18 cellular contexts compared by ENCODE assay signal in the genomic region with DNA sequence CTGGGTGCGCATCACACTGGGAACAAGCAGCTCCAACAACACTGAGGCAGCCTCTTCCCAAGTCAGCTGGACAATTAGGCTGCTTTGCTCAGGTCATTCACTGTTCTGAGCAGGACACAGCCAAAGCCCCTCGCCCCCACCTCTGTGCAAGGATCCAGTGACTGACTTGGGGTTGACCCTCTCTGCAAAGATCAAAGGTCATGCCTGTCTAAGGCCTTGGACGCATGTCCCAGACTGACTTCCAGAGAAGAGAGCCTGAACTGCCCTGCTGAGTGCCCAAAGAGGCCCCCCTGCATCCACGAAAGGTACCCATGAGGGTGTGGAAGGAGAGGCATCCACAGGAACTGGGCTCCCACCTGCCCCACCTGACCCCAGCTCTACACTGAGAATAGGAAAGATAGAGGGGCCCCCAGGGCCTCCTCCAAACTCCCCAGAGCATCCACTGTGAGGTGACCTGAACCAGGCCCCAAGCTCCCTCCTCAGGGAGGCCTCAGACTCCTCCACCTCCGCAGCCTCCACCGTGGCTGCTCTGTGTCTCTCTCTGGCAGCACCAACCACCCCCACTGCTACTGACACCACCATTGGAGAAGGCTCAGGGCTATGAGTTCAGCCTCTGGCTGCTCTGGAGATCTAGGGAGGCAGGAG. TPM values are rescaled to one million over a fixed set of nuclear protein-coding genes. Genes with fewer than 3 reads are reported as not detected.
A peak's percentile ranks its signal among the peaks of the same experiment; 100 is the strongest.
DNase-seq lines count a peak whose midpoint lies in the region; ATAC-seq and TF ChIP-seq lines count a peak whose summit lies in the region.
"Had no signal": no experiment of that assay in that cellular context is flagged by ENCODE, and none has a peak within 500 bp of the region (broad histone marks: within the 10 kb centered on the region; RNA-seq: fewer than 3 reads in every experiment).

No MANE protein-coding gene starts in this region.

- H3K4me1 Mint-ChIP-seq in activated naive CD8-positive, alpha-beta T cell treated with anti-CD3 and anti-CD28 coated beads, Interleukin-2, amount 50 U/mL, for 24 hours, result peaks cover 13% of the 10 kb centered on the region
- H3K4me1 Mint-ChIP-seq in activated naive CD8-positive, alpha-beta T cell treated with anti-CD3 and anti-CD28 coated beads for 36 hours, result peaks cover 4% of the 10 kb centered on the region

- no peak for TF ChIP-seq EP300 in transverse colon (IDR thresholded peaks at IDR 0.05; ENCODE audit: low read depth)

- H3K4me2 ChIP-seq in SU-DHL-6 (ENCODE audit: low read depth, low read length, poor library complexity, severe bottlenecking), result peak overlapping the region; percentile 58
- H3K4me2 ChIP-seq: GM23338 had no signal

- H3K9ac ChIP-seq in SU-DHL-6 (ENCODE audit: low read length), result peak overlapping the region; percentile 82

- H3K4me3 Mint-ChIP-seq in activated naive CD8-positive, alpha-beta T cell treated with anti-CD3 and anti-CD28 coated beads, Interleukin-2, amount 50 U/mL, for 24 hours, result no peak overlapping the region
- no peak overlapping the region for H3K4me3 Mint-ChIP-seq in activated naive CD8-positive, alpha-beta T cell treated with anti-CD3 and anti-CD28 coated beads for 36 hours
- H3K4me3 Mint-ChIP-seq: GM23338; stimulated activated naive CD8-positive, alpha-beta T cell treated with anti-CD3 and anti-CD28 coated beads, Interleukin-15, Interleukin-2, amounts not matched to agents 100 ng/mL and 50 ng/mL, for 24 hours had no signal

- in situ Hi-C loops in transverse colon (cut with MboI; ENCODE audit: low pct_ligation_motif_present in 1 of 4, low pct_unique_long_range_greater_than_20kb in 1 of 4, low sequenced_read_pairs in 3 of 4), result no loop called here

- H3K9me3 Mint-ChIP-seq in activated naive CD8-positive, alpha-beta T cell treated with anti-CD3 and anti-CD28 coated beads, Interleukin-2, amount 50 U/mL, for 24 hours, result no peaks in the 10 kb centered on the region
- H3K9me3 Mint-ChIP-seq in activated naive CD8-positive, alpha-beta T cell treated with anti-CD3 and anti-CD28 coated beads for 36 hours, result no peaks in the 10 kb centered on the region
- H3K9me3 Mint-ChIP-seq: GM23338; stimulated activated naive CD8-positive, alpha-beta T cell treated with anti-CD3 and anti-CD28 coated beads, Interleukin-15, Interleukin-2, amounts not matched to agents 100 ng/mL and 50 ng/mL, for 24 hours had no signal

- no peaks in the 10 kb centered on the region for H3K4me1 ChIP-seq in transverse colon
- H3K4me1 ChIP-seq: psoas muscle, vagina had no signal

- 81 to 100% methylated on average over 1 to 5 of the region's 6 CpGs for WGBS in transverse colon (ENCODE audit: low coverage in 1 of 2), 2 donors

- H2AFZ ChIP-seq in SU-DHL-6 (ENCODE audit: low read depth, low read length, severe bottlenecking), result no peak overlapping the region
- H2AFZ ChIP-seq: GM23338 had no signal

- H3K79me2 ChIP-seq in SU-DHL-6 (ENCODE audit: insufficient read depth, low read length), result peaks cover 40% of the 10 kb centered on the region

- no peaks in the 10 kb centered on the region for H3K36me3 ChIP-seq in SU-DHL-6 (ENCODE audit: low read length)
- H3K36me3 ChIP-seq in transverse colon, result no peaks in the 10 kb centered on the region
- H3K36me3 ChIP-seq: vagina had no signal

- no peaks in the 10 kb centered on the region for H4K20me1 ChIP-seq in SU-DHL-6 (ENCODE audit: low read depth, low read length)

- TF ChIP-seq POLR2A in transverse colon (IDR thresholded peaks at IDR 0.05), result no peak

- no peaks in the 10 kb centered on the region for H3K27me3 ChIP-seq in SU-DHL-6 (ENCODE audit: low read length)
- no peaks in the 10 kb centered on the region for H3K27me3 ChIP-seq in transverse colon
- H3K27me3 ChIP-seq: vagina had no signal

- H3K36me3 Mint-ChIP-seq in activated naive CD8-positive, alpha-beta T cell treated with anti-CD3 and anti-CD28 coated beads, Interleukin-2, amount 50 U/mL, for 24 hours (ENCODE audit: low read depth), result no peaks in the 10 kb centered on the region
- no peaks in the 10 kb centered on the region for H3K36me3 Mint-ChIP-seq in activated naive CD8-positive, alpha-beta T cell treated with anti-CD3 and anti-CD28 coated beads for 36 hours

- H3K27ac ChIP-seq in SU-DHL-6 (ENCODE audit: low read depth, low read length) (peak overlapping the region; percentile 98), transverse colon (peak overlapping the region in 1 of 4 donors; percentile 39)
- H3K27ac ChIP-seq: psoas muscle, SK-N-MC, vagina had no signal

- peaks cover 55% of the 10 kb centered on the region for H3F3A ChIP-seq in SU-DHL-6 (ENCODE audit: insufficient read depth)

- H3K9me3 ChIP-seq in SU-DHL-6 (ENCODE audit: insufficient read depth, low read length) (no peaks in the 10 kb centered on the region), transverse colon (no peaks in the 10 kb centered on the region)
- H3K9me3 ChIP-seq: psoas muscle, vagina had no signal

- H3K9me2 ChIP-seq in SU-DHL-6 (replicated peaks; ENCODE audit: insufficient read depth, low read length), result no peaks in the 10 kb centered on the region

- intact Hi-C loops in transverse colon (cut with DNase I; ENCODE audit: low total_unique reads), result no loop called here

- no peak overlapping the region for H3K27ac Mint-ChIP-seq in activated naive CD8-positive, alpha-beta T cell treated with anti-CD3 and anti-CD28 coated beads, Interleukin-2, amount 50 U/mL, for 24 hours
- H3K27ac Mint-ChIP-seq in activated naive CD8-positive, alpha-beta T cell treated with anti-CD3 and anti-CD28 coated beads for 36 hours, result no peak overlapping the region
- H3K27ac Mint-ChIP-seq: GM23338; stimulated activated naive CD8-positive, alpha-beta T cell treated with anti-CD3 and anti-CD28 coated beads, Interleukin-15, Interleukin-2, amounts not matched to agents 100 ng/mL and 50 ng/mL, for 24 hours had no signal

- peak; percentile 1 for DNase-seq in activated naive CD8-positive, alpha-beta T cell treated with anti-CD3 and anti-CD28 coated beads, Interleukin-2, amount 50 U/mL, for 24 hours
- DNase-seq in activated naive CD8-positive, alpha-beta T cell treated with anti-CD3 and anti-CD28 coated beads for 36 hours, result no peak
- peak; percentile 64 for DNase-seq in mesenteric fat pad (ENCODE audit: low spot score)
- DNase-seq in transverse colon, result peak; percentile 6
- no peak for DNase-seq in NK-92 treated with Interleukin-12 subunit alpha and Interleukin-12 subunit beta, amount 100 ng/mL, for 24 hours (lab: John Stamatoyannopoulos, UW)
- DNase-seq: anterior cingulate cortex; foreskin melanocyte; NCI-H1417 treated with DMSO at 0.1 percent for 48 hours; psoas muscle; stimulated activated CD4-positive, alpha-beta T cell treated with anti-CD3 and anti-CD28 coated beads, Interleukin-12 subunit alpha, Interleukin-12 subunit beta, amount 100 ng/mL, for 4 hours had no signal

- TF ChIP-seq CTCF in SU-DHL-6 (IDR thresholded peaks at IDR 0.05; ENCODE audit: insufficient read depth, low read length, poor library complexity, severe bottlenecking), result no peak
- no peak for TF ChIP-seq CTCF in transverse colon (IDR thresholded peaks at IDR 0.05)

- no peak overlapping the region for H3K4me3 ChIP-seq in SU-DHL-6 (ENCODE audit: insufficient read depth, low read length, poor library complexity, severe bottlenecking)
- H3K4me3 ChIP-seq in transverse colon, result no peak overlapping the region
- H3K4me3 ChIP-seq: GM23338, psoas muscle, SK-N-MC, vagina had no signal

- ATAC-seq in activated naive CD8-positive, alpha-beta T cell treated with anti-CD3 and anti-CD28 coated beads, Interleukin-2, amount 50 U/mL, for 24 hours, result no peak
- no peak for ATAC-seq in GM19395 (IDR thresholded peaks at IDR 0.05; ENCODE audit: unreplicated experiment)
- ATAC-seq in HG03520 (IDR thresholded peaks at IDR 0.05; ENCODE audit: unreplicated experiment), result no peak
- ATAC-seq: GM23338, psoas muscle had no signal

- peaks cover 4% of the 10 kb centered on the region for H3K27me3 Mint-ChIP-seq in activated naive CD8-positive, alpha-beta T cell treated with anti-CD3 and anti-CD28 coated beads, Interleukin-2, amount 50 U/mL, for 24 hours
- H3K27me3 Mint-ChIP-seq in activated naive CD8-positive, alpha-beta T cell treated with anti-CD3 and anti-CD28 coated beads for 36 hours, result peaks cover 5% of the 10 kb centered on the region

RNA-seq across cellular contexts. Expression of a gene that starts 53.5 kb away (rescaled TPM):
- under 1 TPM; 0.62 to 0.93 TPM for total RNA-seq in activated naive CD8-positive, alpha-beta T cell treated with anti-CD3 and anti-CD28 coated beads for 36 hours
- not detected for total RNA-seq in mesenteric fat pad
- total RNA-seq in transverse colon, result 100 to 1,000 TPM in 1 of 4 donors, 10 to 100 TPM in 2, not detected in 1; 14.9 to 104 (median 33.8) TPM
- total RNA-seq: GM23338, LHCN-M2 had no signal

Comparison
In these comparisons a context has a peak if more than half of its experiments do, and no peak if none do; other contexts are left out.
1. DNase-seq: peak in activated naive CD8-positive, alpha-beta T cell treated with anti-CD3 and anti-CD28 coated beads, Interleukin-2, amount 50 U/mL, for 24 hours (single experiment), mesenteric fat pad (single experiment) and transverse colon (single experiment); none in activated naive CD8-positive, alpha-beta T cell treated with anti-CD3 and anti-CD28 coated beads for 36 hours (single experiment) and NK-92 treated with Interleukin-12 subunit alpha and Interleukin-12 subunit beta, amount 100 ng/mL, for 24 hours (single experiment).